In the genomic region with DNA sequence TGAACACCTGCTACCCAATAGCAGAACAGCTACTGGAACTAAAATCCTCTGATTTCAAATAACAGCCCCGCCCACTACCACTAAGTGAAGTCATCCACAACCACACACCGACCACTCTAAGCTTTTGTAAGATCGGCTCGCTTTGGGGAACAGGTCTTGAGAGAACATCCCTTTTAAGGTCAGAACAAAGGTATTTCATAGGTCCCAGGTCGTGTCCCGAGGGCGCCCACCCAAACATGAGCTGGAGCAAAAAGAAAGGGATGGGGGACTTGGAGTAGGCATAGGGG, we compare ENCODE assay signal across 8 cellular contexts. TPM values are rescaled to one million over a fixed set of nuclear protein-coding genes. Genes with fewer than 3 reads are reported as not detected.
DNase-seq lines count a peak whose midpoint lies in the region; ATAC-seq and TF ChIP-seq lines count a peak whose summit lies in the region.

No MANE protein-coding gene starts in this region.

- peak overlapping the region; percentile 77 for H3K9ac ChIP-seq in endocrine pancreas (ENCODE audit: control insufficient read depth, insufficient read depth, low read length)
- H3K9ac ChIP-seq in mucosa of stomach (ENCODE audit: low read length) = peak overlapping the region; percentile 90

- H3K9me3 ChIP-seq in endocrine pancreas (ENCODE audit: control insufficient read depth, low read length) (no peaks in the 10 kb centered on the region), mucosa of stomach (ENCODE audit: control insufficient read depth, low read length) (no peaks in the 10 kb centered on the region)

- H3K27ac Mint-ChIP-seq in stimulated activated naive CD8-positive, alpha-beta T cell treated with anti-CD3 and anti-CD28 coated beads, Interleukin-15, amount 100 ng/mL, for 72 hours = peak overlapping the region; percentile 100

- DNase-seq in GM06990 (ENCODE audit: extremely low read depth, insufficient read length) = no peak
- DNase-seq in H4 (ENCODE audit: low spot score) = peak; percentile 37
- DNase-seq in NAMALWA (ENCODE audit: low spot score) = peak; percentile 86
- peak; percentile 47 for DNase-seq in activated CD4-positive, alpha-beta T cell treated with anti-CD3 and anti-CD28 coated beads, Interleukin-2, amount 50 U/mL, for 1 hour
- peak; percentile 70 to 76 for DNase-seq in stimulated activated naive CD8-positive, alpha-beta T cell treated with anti-CD3 and anti-CD28 coated beads, Interleukin-15, amount 100 ng/mL, for 72 hours
- no peak for DNase-seq in MV-4-11 (lab: John Stamatoyannopoulos, UW)

- H3K4me3 ChIP-seq in GM06990 (replicated peaks; ENCODE audit: low read depth, low read length) = peak overlapping the region; percentile 75
- H3K4me3 ChIP-seq in endocrine pancreas (ENCODE audit: control insufficient read depth, insufficient read depth, low read length) = peak overlapping the region; percentile 25
- peak overlapping the region; percentile 82 for H3K4me3 ChIP-seq in mucosa of stomach (ENCODE audit: low read length)

- ATAC-seq in stimulated activated naive CD8-positive, alpha-beta T cell treated with anti-CD3 and anti-CD28 coated beads, Interleukin-15, amount 100 ng/mL, for 72 hours = peak; percentile 83

- H3K4me3 Mint-ChIP-seq in stimulated activated naive CD8-positive, alpha-beta T cell treated with anti-CD3 and anti-CD28 coated beads, Interleukin-15, amount 100 ng/mL, for 72 hours = peak overlapping the region; percentile 98 to 99

- no peak for TF ChIP-seq CTCF in GM06990 (IDR thresholded peaks at IDR 0.05; ENCODE audit: insufficient read depth, low read length, poor library complexity, severe bottlenecking)

- H3K9me3 Mint-ChIP-seq in stimulated activated naive CD8-positive, alpha-beta T cell treated with anti-CD3 and anti-CD28 coated beads, Interleukin-15, amount 100 ng/mL, for 72 hours = no peaks in the 10 kb centered on the region

- H3K4me1 ChIP-seq in endocrine pancreas (ENCODE audit: control insufficient read depth, insufficient read depth, low read length) (no peaks in the 10 kb centered on the region), mucosa of stomach (ENCODE audit: control insufficient read depth, insufficient read depth, low read length) (peaks cover 4% of the 10 kb centered on the region)

- H3K27me3 Mint-ChIP-seq in stimulated activated naive CD8-positive, alpha-beta T cell treated with anti-CD3 and anti-CD28 coated beads, Interleukin-15, amount 100 ng/mL, for 72 hours = no peaks in the 10 kb centered on the region

- no peaks in the 10 kb centered on the region; the same call in 1 of the 2 replicates for H3K36me3 ChIP-seq in GM06990 (ENCODE audit: control insufficient read depth, insufficient read depth, low read length)
- no peaks in the 10 kb centered on the region for H3K36me3 ChIP-seq in endocrine pancreas (ENCODE audit: control insufficient read depth, insufficient read depth, low read length)
- no peaks in the 10 kb centered on the region for H3K36me3 ChIP-seq in mucosa of stomach (ENCODE audit: control insufficient read depth, insufficient read depth, low read length)

- H3K27me3 ChIP-seq in GM06990 (replicated peaks; ENCODE audit: control insufficient read depth, insufficient read depth, low read length) = no peaks in the 10 kb centered on the region
- no peaks in the 10 kb centered on the region for H3K27me3 ChIP-seq in endocrine pancreas (ENCODE audit: control insufficient read depth, insufficient read depth, low read length)
- H3K27me3 ChIP-seq in mucosa of stomach (ENCODE audit: control insufficient read depth, insufficient read depth, low read length) = no peaks in the 10 kb centered on the region

- H3K4me1 Mint-ChIP-seq in stimulated activated naive CD8-positive, alpha-beta T cell treated with anti-CD3 and anti-CD28 coated beads, Interleukin-15, amount 100 ng/mL, for 72 hours = peaks cover 11% of the 10 kb centered on the region

RNA-seq across cellular contexts. Expression of a gene that starts 0.3 kb away (rescaled TPM):
- not detected in 2 replicates for total RNA-seq in H4 (2014; rRNA removed; shearing (Covaris generic))

RNA-seq across cellular contexts. Expression of a gene that starts 0.4 kb away (rescaled TPM):
- total RNA-seq in H4 (2014; rRNA removed; shearing (Covaris generic)) = 3.3 and 8.1 TPM in 2 replicates

Comparison
In these comparisons a context has a peak if more than half of its experiments do, and no peak if none do; other contexts are left out.
1. DNase-seq: peak in H4 (single experiment), NAMALWA (single experiment), activated CD4-positive, alpha-beta T cell treated with anti-CD3 and anti-CD28 coated beads, Interleukin-2, amount 50 U/mL, for 1 hour (single experiment) and stimulated activated naive CD8-positive, alpha-beta T cell treated with anti-CD3 and anti-CD28 coated beads, Interleukin-15, amount 100 ng/mL, for 72 hours (2 of 2); none in GM06990 (single experiment) and MV-4-11 (single experiment).
2. H3K4me3 ChIP-seq: peak in every context shown above with its lines; median percentile 82 in mucosa of stomach; 75 in GM06990; 25 in endocrine pancreas.